Comparison of ENCODE assay signal across 23 cellular contexts in the genomic region with DNA sequence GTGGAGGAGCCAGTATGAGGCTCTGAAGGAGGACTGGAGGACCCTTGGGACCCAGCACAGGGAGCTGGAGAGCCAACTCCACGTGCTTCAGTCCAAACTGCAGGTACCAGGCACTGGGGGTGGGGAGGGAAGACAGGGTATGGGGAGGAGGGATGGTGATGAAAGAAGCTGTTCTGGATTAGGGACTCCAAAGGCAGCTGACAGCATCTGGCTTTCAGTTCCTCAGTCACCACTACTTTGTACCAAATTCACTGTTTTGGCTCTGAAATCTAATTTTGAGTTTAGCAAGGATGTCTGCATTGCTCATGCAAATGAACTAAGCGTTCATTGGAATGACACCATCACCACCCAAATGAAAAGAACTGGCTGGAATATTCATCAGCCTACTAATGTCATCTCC. TPM values are rescaled to one million over a fixed set of nuclear protein-coding genes. Genes with fewer than 3 reads are reported as not detected.
A peak's percentile ranks its signal among the peaks of the same experiment; 100 is the strongest.
DNase-seq lines count a peak whose midpoint lies in the region; ATAC-seq and TF ChIP-seq lines count a peak whose summit lies in the region.
"Had no signal": no experiment of that assay in that cellular context is flagged by ENCODE, and none has a peak within 500 bp of the region (broad histone marks: within the 10 kb centered on the region; RNA-seq: fewer than 3 reads in every experiment).

No MANE protein-coding gene starts in this region.

- H3K9me3 Mint-ChIP-seq in activated naive CD4-positive, alpha-beta T cell treated with anti-CD3 and anti-CD28 coated beads for 36 hours, result no peaks in the 10 kb centered on the region
- no peaks in the 10 kb centered on the region for H3K9me3 Mint-ChIP-seq in activated T-helper 17 cell treated with anti-CD3 and anti-CD28 coated beads, Interleukin-2, amount 50 U/mL, for 72 hours
- H3K9me3 Mint-ChIP-seq in stimulated activated naive B cell treated with anti-CD40 and anti-IgM and Interleukin-4, amounts not matched to agents 10 μg/mL and 1 μg/mL and 100 μg/mL, for 72 hours, result no peaks in the 10 kb centered on the region
- H3K9me3 Mint-ChIP-seq: activated T-helper 1 cell treated with anti-CD3 and anti-CD28 coated beads, Interleukin-12 subunit alpha, Interleukin-12 subunit beta, Interleukin-2, Interleukin-4 antibody, amounts not matched to agents 30 ng/mL and 10 ng/mL and 1 ng/mL, durations not matched to agents 14 hours and 24 hours and 36 hours; stimulated activated effector memory CD8-positive, alpha-beta T cell treated with anti-CD3 and anti-CD28 coated beads, Interleukin-12 subunit alpha, Interleukin-12 subunit beta, amount 100 ng/mL, for 72 hours had no signal

- no peaks in the 10 kb centered on the region for H3K4me1 ChIP-seq in suprapubic skin
- H3K4me1 ChIP-seq: gastrocnemius medialis, pancreas had no signal

- no peak for DNase-seq in activated naive CD4-positive, alpha-beta T cell treated with anti-CD3 and anti-CD28 coated beads for 36 hours
- DNase-seq in activated naive CD4-positive, alpha-beta T cell treated with anti-CD3 and anti-CD28 coated beads, Interleukin-2, amount 50 U/mL, for 16 hours, result no peak
- no peak for DNase-seq in stimulated activated naive B cell treated with anti-CD40 and anti-IgM and Interleukin-4, amounts not matched to agents 10 μg/mL and 1 μg/mL and 100 μg/mL, for 72 hours
- no peak for DNase-seq in NCI-H2029 treated with DMSO at 0.1 percent for 48 hours (lab: John Stamatoyannopoulos, UW)
- no peak for DNase-seq in HuH-7 (ENCODE audit: low spot score)
- no peak for DNase-seq in suprapubic skin (ENCODE audit: low spot score in 2 of 2)
- DNase-seq: activated CD4-positive, alpha-beta T cell treated with anti-CD3 and anti-CD28 coated beads for 48 hours; amygdala; DND-41; gastrocnemius medialis; GOT3; NCI-H1436 treated with DMSO at 0.1 percent for 48 hours; right lobe of liver; T1000 had no signal

- H3K27me3 Mint-ChIP-seq in activated naive CD4-positive, alpha-beta T cell treated with anti-CD3 and anti-CD28 coated beads for 36 hours (ENCODE audit: low read depth), result no peaks in the 10 kb centered on the region
- no peaks in the 10 kb centered on the region for H3K27me3 Mint-ChIP-seq in activated T-helper 17 cell treated with anti-CD3 and anti-CD28 coated beads, Interleukin-2, amount 50 U/mL, for 72 hours
- no peaks in the 10 kb centered on the region for H3K27me3 Mint-ChIP-seq in stimulated activated naive B cell treated with anti-CD40 and anti-IgM and Interleukin-4, amounts not matched to agents 10 μg/mL and 1 μg/mL and 100 μg/mL, for 72 hours

- no peak for TF ChIP-seq CTCF in suprapubic skin (IDR thresholded peaks at IDR 0.05)

- H3K9me3 ChIP-seq in suprapubic skin, result no peaks in the 10 kb centered on the region
- H3K9me3 ChIP-seq: gastrocnemius medialis, pancreas, right lobe of liver, tibial nerve had no signal

- H3K4me1 Mint-ChIP-seq in activated naive CD4-positive, alpha-beta T cell treated with anti-CD3 and anti-CD28 coated beads for 36 hours (ENCODE audit: low read depth), result peaks cover 48% of the 10 kb centered on the region
- peaks cover 21% of the 10 kb centered on the region for H3K4me1 Mint-ChIP-seq in activated T-helper 17 cell treated with anti-CD3 and anti-CD28 coated beads, Interleukin-2, amount 50 U/mL, for 72 hours
- H3K4me1 Mint-ChIP-seq in stimulated activated naive B cell treated with anti-CD40 and anti-IgM and Interleukin-4, amounts not matched to agents 10 μg/mL and 1 μg/mL and 100 μg/mL, for 72 hours, result peaks cover 16 to 30% of the 10 kb centered on the region in 2 donors

- peak overlapping the region; percentile 69 for H3K27ac Mint-ChIP-seq in activated naive CD4-positive, alpha-beta T cell treated with anti-CD3 and anti-CD28 coated beads for 36 hours
- H3K27ac Mint-ChIP-seq in activated T-helper 17 cell treated with anti-CD3 and anti-CD28 coated beads, Interleukin-2, amount 50 U/mL, for 72 hours, result peak overlapping the region; percentile 78
- peak overlapping the region; percentile 91 for H3K27ac Mint-ChIP-seq in stimulated activated naive B cell treated with anti-CD40 and anti-IgM and Interleukin-4, amounts not matched to agents 10 μg/mL and 1 μg/mL and 100 μg/mL, for 72 hours
- H3K27ac Mint-ChIP-seq: stimulated activated effector memory CD8-positive, alpha-beta T cell treated with anti-CD3 and anti-CD28 coated beads, Interleukin-12 subunit alpha, Interleukin-12 subunit beta, amount 100 ng/mL, for 72 hours had no signal

- no peak overlapping the region for H3K4me3 ChIP-seq in suprapubic skin
- H3K4me3 ChIP-seq: gastrocnemius medialis, pancreas, right lobe of liver, tibial nerve had no signal

- WGBS in suprapubic skin, result 67% methylated on average over 2 of the region's 2 CpGs

- intact Hi-C loops in activated naive CD4-positive, alpha-beta T cell treated with anti-CD3 and anti-CD28 coated beads for 36 hours (cut with micrococcal nuclease), result no loop called here

- H3K4me3 Mint-ChIP-seq in activated naive CD4-positive, alpha-beta T cell treated with anti-CD3 and anti-CD28 coated beads for 36 hours, result no peak overlapping the region
- no peak overlapping the region for H3K4me3 Mint-ChIP-seq in activated T-helper 17 cell treated with anti-CD3 and anti-CD28 coated beads, Interleukin-2, amount 50 U/mL, for 72 hours
- H3K4me3 Mint-ChIP-seq in stimulated activated naive B cell treated with anti-CD40 and anti-IgM and Interleukin-4, amounts not matched to agents 10 μg/mL and 1 μg/mL and 100 μg/mL, for 72 hours, result peak overlapping the region in 1 of 2 donors; percentile 42
- H3K4me3 Mint-ChIP-seq: activated T-helper 1 cell treated with anti-CD3 and anti-CD28 coated beads, Interleukin-12 subunit alpha, Interleukin-12 subunit beta, Interleukin-2, Interleukin-4 antibody, amounts not matched to agents 30 ng/mL and 10 ng/mL and 1 ng/mL, durations not matched to agents 14 hours and 24 hours and 36 hours; stimulated activated effector memory CD8-positive, alpha-beta T cell treated with anti-CD3 and anti-CD28 coated beads, Interleukin-12 subunit alpha, Interleukin-12 subunit beta, amount 100 ng/mL, for 72 hours had no signal

- no peaks in the 10 kb centered on the region for H3K36me3 ChIP-seq in suprapubic skin
- H3K36me3 ChIP-seq: gastrocnemius medialis, pancreas, right lobe of liver had no signal

- H3K36me3 Mint-ChIP-seq in activated naive CD4-positive, alpha-beta T cell treated with anti-CD3 and anti-CD28 coated beads for 36 hours (ENCODE audit: low read depth), result peaks cover 61% of the 10 kb centered on the region
- H3K36me3 Mint-ChIP-seq in activated T-helper 17 cell treated with anti-CD3 and anti-CD28 coated beads, Interleukin-2, amount 50 U/mL, for 72 hours (ENCODE audit: low read depth), result no peaks in the 10 kb centered on the region
- peaks cover 45 to 56% of the 10 kb centered on the region in 2 donors for H3K36me3 Mint-ChIP-seq in stimulated activated naive B cell treated with anti-CD40 and anti-IgM and Interleukin-4, amounts not matched to agents 10 μg/mL and 1 μg/mL and 100 μg/mL, for 72 hours
- H3K36me3 Mint-ChIP-seq: stimulated activated effector memory CD8-positive, alpha-beta T cell treated with anti-CD3 and anti-CD28 coated beads, Interleukin-12 subunit alpha, Interleukin-12 subunit beta, amount 100 ng/mL, for 72 hours had no signal

- peak; percentile 42 for ATAC-seq in HG03025 (IDR thresholded peaks at IDR 0.05; ENCODE audit: low FRiP score, unreplicated experiment)
- no peak for ATAC-seq in activated T-helper 17 cell treated with anti-CD3 and anti-CD28 coated beads, Interleukin-2, amount 50 U/mL, for 72 hours (replicated peaks)
- peak; percentile 35 to 41 for ATAC-seq in stimulated activated naive B cell treated with anti-CD40 and anti-IgM and Interleukin-4, amounts not matched to agents 10 μg/mL and 1 μg/mL and 100 μg/mL, for 72 hours (replicated peaks)
- ATAC-seq: gastrocnemius medialis; pancreas; stimulated activated effector memory CD8-positive, alpha-beta T cell treated with anti-CD3 and anti-CD28 coated beads, Interleukin-12 subunit alpha, Interleukin-12 subunit beta, amount 100 ng/mL, for 72 hours had no signal

- H3K27ac ChIP-seq in suprapubic skin, result no peak overlapping the region
- H3K27ac ChIP-seq: gastrocnemius medialis, pancreas, right lobe of liver, tibial nerve had no signal

- CTCF ChIA-PET in activated naive CD4-positive, alpha-beta T cell treated with anti-CD3 and anti-CD28 coated beads for 36 hours (lab: Charles Lee), result interaction anchor here (0.6 to 1.7 kb wide), 2 partner anchors 48 to 1831 kb away, joined by 3 to 9 read pairs; no protein-coding TSS in a partner anchor

- TF ChIP-seq EP300 in suprapubic skin (IDR thresholded peaks at IDR 0.05), result no peak

- TF ChIP-seq POLR2A in suprapubic skin (IDR thresholded peaks at IDR 0.05), result no peak

- H3K27me3 ChIP-seq in suprapubic skin, result no peaks in the 10 kb centered on the region
- H3K27me3 ChIP-seq: gastrocnemius medialis, pancreas, right lobe of liver, tibial nerve had no signal

RNA-seq across cellular contexts. Expression of a gene that starts 8.7 kb away (rescaled TPM):
- total RNA-seq in activated naive CD4-positive, alpha-beta T cell treated with anti-CD3 and anti-CD28 coated beads for 36 hours, result 1 to 10 TPM; 3.5 to 4.6 TPM
- total RNA-seq in activated T-helper 17 cell treated with anti-CD3 and anti-CD28 coated beads, Interleukin-2, amount 50 U/mL, for 72 hours, result 1 to 10 TPM; 2.5 to 3.8 TPM
- 10 to 100 TPM; 10.1 to 18.1 (median 15.1) TPM for total RNA-seq in suprapubic skin

RNA-seq across cellular contexts. Expression of a gene that starts 19.8 kb away (rescaled TPM):
- total RNA-seq in activated naive CD4-positive, alpha-beta T cell treated with anti-CD3 and anti-CD28 coated beads for 36 hours, result 100 to 1,000 TPM; 107 to 113 TPM
- total RNA-seq in activated T-helper 17 cell treated with anti-CD3 and anti-CD28 coated beads, Interleukin-2, amount 50 U/mL, for 72 hours, result 100 to 1,000 TPM; 175 to 184 TPM
- 1 to 10 TPM in 3 of 4 donors, not detected in 1; 1.6 to 3.1 (median 2.0) TPM for total RNA-seq in suprapubic skin
- total RNA-seq: kidney epithelial cell, lung microvascular endothelial cell had no signal

RNA-seq across cellular contexts. Expression of a gene that starts 30.3 kb away (rescaled TPM):
- under 1 TPM; 0.48 to 0.64 TPM for total RNA-seq in activated naive CD4-positive, alpha-beta T cell treated with anti-CD3 and anti-CD28 coated beads for 36 hours
- 1 to 10 TPM in 1 of 2 donors, under 1 TPM in 1; 0.35 to 1.7 TPM for total RNA-seq in activated T-helper 17 cell treated with anti-CD3 and anti-CD28 coated beads, Interleukin-2, amount 50 U/mL, for 72 hours
- 100 to 1,000 TPM; 195 to 235 (median 227) TPM for total RNA-seq in suprapubic skin
- total RNA-seq: SK-MEL-5 had no signal

RNA-seq across cellular contexts. Expression of a gene that starts 52.1 kb away (rescaled TPM):
- total RNA-seq in activated naive CD4-positive, alpha-beta T cell treated with anti-CD3 and anti-CD28 coated beads for 36 hours, result 1 to 10 TPM; 4.1 to 4.6 TPM
- 10 to 100 TPM; 12.0 to 17.5 TPM for total RNA-seq in activated T-helper 17 cell treated with anti-CD3 and anti-CD28 coated beads, Interleukin-2, amount 50 U/mL, for 72 hours
- 10 to 100 TPM in 3 of 4 donors, 1 to 10 TPM in 1; 9.6 to 17.9 (median 11.6) TPM for total RNA-seq in suprapubic skin

Comparison
In these comparisons a context has a peak if more than half of its experiments do, and no peak if none do; other contexts are left out.
1. RNA of a gene that starts 19.8 kb away (total RNA-seq): 175 to 184 TPM in activated T-helper 17 cell treated with anti-CD3 and anti-CD28 coated beads, Interleukin-2, amount 50 U/mL, for 72 hours and 107 to 113 TPM in activated naive CD4-positive, alpha-beta T cell treated with anti-CD3 and anti-CD28 coated beads for 36 hours; 1.6 to 3.1 TPM in suprapubic skin; every median in the first group is over 10 times any median in the second.
2. RNA of a gene that starts 30.3 kb away (total RNA-seq): 195 to 235 TPM in suprapubic skin; 0.35 to 1.7 TPM in activated T-helper 17 cell treated with anti-CD3 and anti-CD28 coated beads, Interleukin-2, amount 50 U/mL, for 72 hours and 0.48 to 0.64 TPM in activated naive CD4-positive, alpha-beta T cell treated with anti-CD3 and anti-CD28 coated beads for 36 hours; every median in the first group is over 10 times any median in the second.
3. Peak in every context shown above with its lines, with median percentiles within 50 percentile points of each other: H3K27ac Mint-ChIP-seq.